27 cellular contexts compared by ENCODE assay signal in genomic region chrX:30751497-30751896, GRCh38.
"Had no signal": no experiment of that assay in that cellular context is flagged by ENCODE, and none has a peak within 500 bp of the region (broad histone marks: within the 10 kb centered on the region; RNA-seq: fewer than 3 reads in every experiment).

No MANE protein-coding gene starts in this region.

- H3K4me3 ChIP-seq: cardiac muscle cell, colonic mucosa, dorsolateral prefrontal cortex, left lung, lung, ovary, sigmoid colon, stomach, thyroid gland, upper lobe of right lung had no signal

- DNase-seq: activated CD4-positive, alpha-beta T cell treated with anti-CD3 and anti-CD28 coated beads for 4 hours; activated CD4-positive, alpha-beta T cell treated with anti-CD3 and anti-CD28 coated beads, Interleukin-2, amount 50 U/mL, for 4 hours; activated naive CD4-positive, alpha-beta T cell treated with Interleukin-2 at 50 U/mL for 16 hours; activated T-cell treated with anti-CD3 and anti-CD28 coated beads for 4 hours; activated T-cell treated with anti-CD3 and anti-CD28 coated beads, Interleukin-2, amount 50 U/mL, for 72 hours; anterior cingulate cortex; cerebellar nuclear complex; colonic mucosa; dorsolateral prefrontal cortex; effector memory CD4-positive, alpha-beta T cell; head of caudate nucleus; hypothalamus; kidney glomerular epithelial cell; left lung; naive B cell; ovary; sigmoid colon; small intestine; stimulated activated CD4-positive, alpha-beta T cell treated with anti-CD3 and anti-CD28 coated beads, Interleukin-4, amount 100 ng/mL, for 24 hours; stomach; T-helper 9 cell; thyroid gland; upper lobe of right lung had no signal

- H3K4me1 ChIP-seq: colonic mucosa, left lung, sigmoid colon, stomach, thyroid gland, upper lobe of right lung had no signal

- H3K27me3 ChIP-seq: cardiac muscle cell, colonic mucosa, left lung, ovary, sigmoid colon, stomach, thyroid gland, upper lobe of right lung had no signal

- H3K9me3 ChIP-seq: colonic mucosa, left lung, ovary, sigmoid colon, stomach, thyroid gland, upper lobe of right lung had no signal

- H3K27ac ChIP-seq: cardiac muscle cell, colonic mucosa, dorsolateral prefrontal cortex, left lung, ovary, sigmoid colon, stomach, thyroid gland, upper lobe of right lung, VCaP had no signal

- ATAC-seq: activated T-cell treated with anti-CD3 and anti-CD28 coated beads, Interleukin-2, amount 50 U/mL, for 72 hours; left lung; stimulated activated effector memory CD8-positive, alpha-beta T cell treated with anti-CD3 and anti-CD28 coated beads, Interleukin-12 subunit alpha, Interleukin-12 subunit beta, amount 100 ng/mL, for 72 hours; upper lobe of right lung had no signal

- H3K36me3 ChIP-seq: cardiac muscle cell, colonic mucosa, left lung, ovary, sigmoid colon, stomach, thyroid gland, upper lobe of right lung had no signal
